25 cellular contexts compared by ENCODE assay signal in the genomic region with DNA sequence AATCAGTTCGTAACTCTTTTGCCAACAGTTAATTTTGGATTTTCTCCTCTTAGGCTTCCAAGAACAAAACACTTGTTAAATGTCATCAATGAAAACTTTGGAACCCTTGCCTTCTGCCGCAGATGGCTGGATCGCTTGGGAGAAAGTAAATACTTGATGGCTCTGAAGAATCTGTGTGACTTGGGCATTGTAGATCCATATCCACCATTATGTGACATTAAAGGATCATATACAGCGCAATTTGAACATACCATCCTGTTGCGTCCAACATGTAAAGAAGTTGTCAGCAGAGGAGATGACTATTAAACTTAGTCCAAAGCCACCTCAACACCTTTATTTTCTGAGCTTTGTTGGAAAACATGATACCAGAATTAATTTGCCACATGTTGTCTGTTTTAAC. TPM values are rescaled to one million over a fixed set of nuclear protein-coding genes. Genes with fewer than 3 reads are reported as not detected.
"Had no signal": no experiment of that assay in that cellular context is flagged by ENCODE, and none has a peak within 500 bp of the region (broad histone marks: within the 10 kb centered on the region; RNA-seq: fewer than 3 reads in every experiment).

No MANE protein-coding gene starts in this region.

- H3K4me3 ChIP-seq: coronary artery, dorsolateral prefrontal cortex, esophagus muscularis mucosa, gastroesophageal sphincter, heart left ventricle, hepatocyte, left lung, lower lobe of right lung, mucosa of descending colon had no signal

- H3K4me1 ChIP-seq: foreskin keratinocyte, heart left ventricle, left lung, lower lobe of right lung had no signal

- H3K27ac Mint-ChIP-seq: dendritic cell treated with granulocyte-macrophage colony-stimulating factor and Interleukin-4, amounts not matched to agents 40 ng/mL and 50 ng/mL, for 4 days; immature natural killer cell had no signal

- H3K9me3 Mint-ChIP-seq: dendritic cell treated with granulocyte-macrophage colony-stimulating factor and Interleukin-4, amounts not matched to agents 40 ng/mL and 50 ng/mL, for 4 days; immature natural killer cell; mesothelial cell of epicardium; naive B cell had no signal

- H2AFZ ChIP-seq: hepatocyte had no signal

- H3K27ac ChIP-seq: coronary artery, dorsolateral prefrontal cortex, esophagus muscularis mucosa, foreskin keratinocyte, gastroesophageal sphincter, heart left ventricle, hepatocyte, left lung, lower lobe of right lung had no signal

- H3K27me3 Mint-ChIP-seq: dendritic cell treated with granulocyte-macrophage colony-stimulating factor and Interleukin-4, amounts not matched to agents 40 ng/mL and 50 ng/mL, for 4 days; naive B cell had no signal

- ATAC-seq: foreskin keratinocyte, gastroesophageal sphincter, heart left ventricle, left cardiac atrium, left lung, left ventricle myocardium superior, lower lobe of right lung, mucosa of descending colon had no signal

- DNase-seq: dorsolateral prefrontal cortex; effector CD4-positive, alpha-beta T cell; effector memory CD4-positive, alpha-beta T cell; foreskin keratinocyte; heart left ventricle; hypothalamus; immature natural killer cell; islet precursor cell; left cardiac atrium; left lung; left ventricle myocardium superior; lower lobe of right lung; mesenchymal stem cell; mucosa of descending colon; naive B cell had no signal

- H3K4me2 ChIP-seq: hepatocyte had no signal

- H3K9me3 ChIP-seq: esophagus muscularis mucosa, gastroesophageal sphincter, heart left ventricle, left lung, lower lobe of right lung, mucosa of descending colon had no signal

- H3K4me3 Mint-ChIP-seq: dendritic cell treated with granulocyte-macrophage colony-stimulating factor and Interleukin-4, amounts not matched to agents 40 ng/mL and 50 ng/mL, for 4 days; immature natural killer cell; mesothelial cell of epicardium; naive B cell had no signal

- H3K27me3 ChIP-seq: dorsolateral prefrontal cortex, esophagus muscularis mucosa, foreskin keratinocyte, gastroesophageal sphincter, heart left ventricle, hepatocyte, left lung had no signal

- H3K4me1 Mint-ChIP-seq: naive B cell had no signal

- FAIRE-seq: colon, endothelial cell of umbilical vein, frontal cortex had no signal

RNA-seq across cellular contexts. Expression of a gene that starts 37.7 kb away (rescaled TPM):
- total RNA-seq: foreskin keratinocyte, myocyte had no signal
- polyA plus RNA-seq: foreskin keratinocyte, hepatocyte had no signal
